Comparison of ENCODE assay signal across 26 cellular contexts in genomic region chr14:97564334-97564733, GRCh38.
"Had no signal": no experiment of that assay in that cellular context is flagged by ENCODE, and none has a peak within 500 bp of the region (broad histone marks: within the 10 kb centered on the region; RNA-seq: fewer than 3 reads in every experiment).

No MANE protein-coding gene starts in this region.

- H3K4me1 ChIP-seq: stomach, suprapubic skin, testis, thyroid gland, tibial artery, tibial nerve, transverse colon, upper lobe of left lung, upper lobe of right lung, uterus, vagina had no signal

- H3K4me3 ChIP-seq: stomach, suprapubic skin, testis, thoracic aorta, thyroid gland, tibial artery, tibial nerve, transverse colon, upper lobe of left lung, upper lobe of right lung, uterus, vagina had no signal

- H3K9me3 ChIP-seq: suprapubic skin, testis, thoracic aorta, thyroid gland, tibial artery, transverse colon, upper lobe of right lung, uterus, vagina had no signal

- H3K27me3 ChIP-seq: testis, thyroid gland, tibial artery, tibial nerve, transverse colon, upper lobe of left lung, upper lobe of right lung, uterus, vagina had no signal

- DNase-seq: stimulated activated CD4-positive, alpha-beta T cell treated with anti-CD3 and anti-CD28 coated beads, Interleukin-2, amount 100 ng/mL, for 48 hours; stimulated activated CD4-positive, alpha-beta T cell treated with anti-CD3 and anti-CD28 coated beads, Interleukin-4, amount 100 ng/mL, for 1 hour; stimulated activated CD4-positive, alpha-beta T cell treated with anti-CD3 and anti-CD28 coated beads, Interleukin-4, amount 100 ng/mL, for 24 hours; stimulated activated CD4-positive, alpha-beta T cell treated with anti-CD3 and anti-CD28 coated beads, Interleukin-4, amount 100 ng/mL, for 4 hours; stimulated activated naive B cell treated with anti-CD40 and anti-IgM and Interleukin-4, amounts not matched to agents 10 μg/mL and 1 μg/mL and 100 μg/mL, for 72 hours; stimulated activated naive CD4-positive, alpha-beta T cell; stimulated activated naive CD4-positive, alpha-beta T cell treated with Interleukin-2 at 50 U/mL for 16 hours; stimulated activated naive CD8-positive, alpha-beta T cell treated with anti-CD3 and anti-CD28 coated beads, Interleukin-15, amount 100 ng/mL, for 72 hours; stimulated activated naive CD8-positive, alpha-beta T cell treated with anti-CD3 and anti-CD28 coated beads, Interleukin-15, Interleukin-2, amounts not matched to agents 100 U/mL and 50 U/mL, for 24 hours; stomach; substantia nigra; testis; thyroid gland; tibial artery; transverse colon; trophoblast cell; upper lobe of left lung; upper lobe of right lung; uterus had no signal

- H3K36me3 ChIP-seq: stomach, suprapubic skin, thoracic aorta, thyroid gland, tibial artery, tibial nerve, transverse colon, upper lobe of left lung, upper lobe of right lung, uterus, vagina had no signal

- H3K27ac ChIP-seq: stomach, suprapubic skin, testis, thoracic aorta, thyroid gland, tibial artery, tibial nerve, transverse colon, upper lobe of left lung, upper lobe of right lung, uterus, vagina had no signal

- ATAC-seq: stimulated activated effector memory CD8-positive, alpha-beta T cell treated with anti-CD3 and anti-CD28 coated beads, Interleukin-12 subunit alpha, Interleukin-12 subunit beta, amount 100 ng/mL, for 72 hours; stimulated activated memory B cell treated with anti-CD40 and anti-IgM and Interleukin-4, amounts not matched to agents 10 μg/mL and 1 μg/mL and 100 μg/mL, for 72 hours; stimulated activated naive B cell treated with anti-CD40 and anti-IgM and Interleukin-4, amounts not matched to agents 10 μg/mL and 1 μg/mL and 100 μg/mL, for 72 hours; stimulated activated naive CD8-positive, alpha-beta T cell treated with anti-CD3 and anti-CD28 coated beads, Interleukin-15, amount 100 ng/mL, for 72 hours; stimulated activated naive CD8-positive, alpha-beta T cell treated with anti-CD3 and anti-CD28 coated beads, Interleukin-15, Interleukin-2, amounts not matched to agents 100 U/mL and 50 U/mL, for 24 hours; upper lobe of right lung had no signal

- FAIRE-seq: urothelium cell line had no signal
